ENCODE assay signal across 1 cellular context in the genomic region with DNA sequence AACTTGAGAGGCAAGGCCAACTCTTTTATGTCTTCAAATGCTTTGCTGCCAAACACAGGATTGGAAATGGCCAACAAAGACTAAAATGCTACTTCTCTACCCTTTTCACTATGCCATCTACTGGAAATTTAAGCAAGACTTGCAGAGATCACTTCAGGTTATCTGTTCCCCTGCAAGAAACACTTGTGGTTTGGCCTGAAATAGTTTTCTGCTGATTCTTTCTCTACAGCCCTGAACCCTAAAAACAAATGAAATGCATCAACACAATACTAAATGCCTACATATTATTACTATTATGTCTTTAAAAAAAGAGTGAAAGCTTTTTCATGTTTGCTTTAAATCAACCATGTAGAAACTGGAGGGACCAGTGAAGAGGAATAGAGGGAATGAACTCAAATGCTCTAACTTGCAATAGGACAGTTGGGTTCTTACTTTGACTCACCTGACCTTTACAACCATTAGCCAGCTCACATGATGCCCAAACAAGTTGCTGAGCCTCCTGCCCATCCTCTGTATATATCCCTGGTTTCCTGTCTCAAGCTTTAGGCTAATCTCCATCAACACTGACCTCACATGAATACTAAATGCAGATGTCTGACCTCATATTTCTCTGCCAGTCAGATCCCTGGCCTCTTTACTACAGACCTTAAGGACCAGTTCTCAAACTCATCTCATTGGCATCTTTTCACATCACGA.
TF ChIP-seq lines count a peak whose summit lies in the region.

No MANE protein-coding gene starts in this region.

TF ChIP-seq in K562, 482 proteins besides CTCF, POLR2A, EP300 and RAD21 (continued from another document and continues in another):
- TF ChIP-seq CHD7 (IDR thresholded peaks at IDR 0.05; ENCODE audit: low read depth, low read length) (no peak), ZNF224 (CRISPR knock-in tag; IDR thresholded peaks at IDR 0.05) (no peak), DPF2 (IDR thresholded peaks at IDR 0.05) (peak; percentile 32; the same call in 1 of the 2 replicates), ADNP (tag; IDR thresholded peaks at IDR 0.05) (no peak), ZFP1 (CRISPR knock-in tag; IDR thresholded peaks at IDR 0.05) (no peak), CHD4 (IDR thresholded peaks at IDR 0.05; ENCODE audit: insufficient read depth, insufficient replicate concordance, low read depth, low read length, poor library complexity, severe bottlenecking) (no peak), ARID1B (IDR thresholded peaks at IDR 0.05) (peak; percentile 60), GABPB2 (CRISPR knock-in tag; conservative IDR thresholded peaks at IDR 0.05) (no peak), FOXO4 (CRISPR knock-in tag; IDR thresholded peaks at IDR 0.05) (no peak), SUPT5H (IDR thresholded peaks at IDR 0.05) (no peak), MYBL2 (IDR thresholded peaks at IDR 0.05; ENCODE audit: low read depth) (no peak), MYBL2 (CRISPR knock-in tag; IDR thresholded peaks at IDR 0.05; ENCODE audit: borderline replicate concordance) (no peak), NFE2L1 (tag; IDR thresholded peaks at IDR 0.05; ENCODE audit: borderline replicate concordance, low read depth) (no peak), NCOR1 (IDR thresholded peaks at IDR 0.05) (peak; percentile 26), TFAM (CRISPR knock-in tag; conservative IDR thresholded peaks at IDR 0.05) (no peak), TARDBP (IDR thresholded peaks at IDR 0.05) (no peak), FOXP4 (CRISPR knock-in tag; IDR thresholded peaks at IDR 0.05; ENCODE audit: borderline replicate concordance) (no peak), KLF1 (tag; IDR thresholded peaks at IDR 0.05) (no peak), SIN3A (IDR thresholded peaks at IDR 0.05; ENCODE audit: borderline replicate concordance in 2 of 2, control insufficient read depth in 1 of 2, low read depth in 2 of 2, low read length in 2 of 2) (no peak), NCOA1 (IDR thresholded peaks at IDR 0.05; ENCODE audit: low read depth) (no peak), SNRNP70 (optimal IDR thresholded peaks at IDR 0.05; ENCODE audit: low read depth, low read length) (no peak), ZSCAN29 (IDR thresholded peaks at IDR 0.05) (no peak), CSDE1 (IDR thresholded peaks at IDR 0.05) (no peak), ZNF668 (CRISPR knock-in tag; IDR thresholded peaks at IDR 0.05) (no peak), PTTG1 (tag; IDR thresholded peaks at IDR 0.05; ENCODE audit: low read depth) (no peak), CBFA2T3 (IDR thresholded peaks at IDR 0.05) (peak; percentile 39; the same call in 1 of the 2 replicates)
- TF ChIP-seq, protein P1, sequence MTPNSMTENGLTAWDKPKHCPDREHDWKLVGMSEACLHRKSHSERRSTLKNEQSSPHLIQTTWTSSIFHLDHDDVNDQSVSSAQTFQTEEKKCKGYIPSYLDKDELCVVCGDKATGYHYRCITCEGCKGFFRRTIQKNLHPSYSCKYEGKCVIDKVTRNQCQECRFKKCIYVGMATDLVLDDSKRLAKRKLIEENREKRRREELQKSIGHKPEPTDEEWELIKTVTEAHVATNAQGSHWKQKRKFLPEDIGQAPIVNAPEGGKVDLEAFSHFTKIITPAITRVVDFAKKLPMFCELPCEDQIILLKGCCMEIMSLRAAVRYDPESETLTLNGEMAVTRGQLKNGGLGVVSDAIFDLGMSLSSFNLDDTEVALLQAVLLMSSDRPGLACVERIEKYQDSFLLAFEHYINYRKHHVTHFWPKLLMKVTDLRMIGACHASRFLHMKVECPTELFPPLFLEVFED (CRISPR knock-in tag; conservative IDR thresholded peaks at IDR 0.05): no peak
- TF ChIP-seq, protein P2, sequence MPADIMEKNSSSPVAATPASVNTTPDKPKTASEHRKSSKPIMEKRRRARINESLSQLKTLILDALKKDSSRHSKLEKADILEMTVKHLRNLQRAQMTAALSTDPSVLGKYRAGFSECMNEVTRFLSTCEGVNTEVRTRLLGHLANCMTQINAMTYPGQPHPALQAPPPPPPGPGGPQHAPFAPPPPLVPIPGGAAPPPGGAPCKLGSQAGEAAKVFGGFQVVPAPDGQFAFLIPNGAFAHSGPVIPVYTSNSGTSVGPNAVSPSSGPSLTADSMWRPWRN (IDR thresholded peaks at IDR 0.05; ENCODE audit: low read depth): no peak
- TF ChIP-seq, protein P3, sequence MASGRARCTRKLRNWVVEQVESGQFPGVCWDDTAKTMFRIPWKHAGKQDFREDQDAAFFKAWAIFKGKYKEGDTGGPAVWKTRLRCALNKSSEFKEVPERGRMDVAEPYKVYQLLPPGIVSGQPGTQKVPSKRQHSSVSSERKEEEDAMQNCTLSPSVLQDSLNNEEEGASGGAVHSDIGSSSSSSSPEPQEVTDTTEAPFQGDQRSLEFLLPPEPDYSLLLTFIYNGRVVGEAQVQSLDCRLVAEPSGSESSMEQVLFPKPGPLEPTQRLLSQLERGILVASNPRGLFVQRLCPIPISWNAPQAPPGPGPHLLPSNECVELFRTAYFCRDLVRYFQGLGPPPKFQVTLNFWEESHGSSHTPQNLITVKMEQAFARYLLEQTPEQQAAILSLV (tag; IDR thresholded peaks at IDR 0.05): no peak
- TF ChIP-seq, protein P4, sequence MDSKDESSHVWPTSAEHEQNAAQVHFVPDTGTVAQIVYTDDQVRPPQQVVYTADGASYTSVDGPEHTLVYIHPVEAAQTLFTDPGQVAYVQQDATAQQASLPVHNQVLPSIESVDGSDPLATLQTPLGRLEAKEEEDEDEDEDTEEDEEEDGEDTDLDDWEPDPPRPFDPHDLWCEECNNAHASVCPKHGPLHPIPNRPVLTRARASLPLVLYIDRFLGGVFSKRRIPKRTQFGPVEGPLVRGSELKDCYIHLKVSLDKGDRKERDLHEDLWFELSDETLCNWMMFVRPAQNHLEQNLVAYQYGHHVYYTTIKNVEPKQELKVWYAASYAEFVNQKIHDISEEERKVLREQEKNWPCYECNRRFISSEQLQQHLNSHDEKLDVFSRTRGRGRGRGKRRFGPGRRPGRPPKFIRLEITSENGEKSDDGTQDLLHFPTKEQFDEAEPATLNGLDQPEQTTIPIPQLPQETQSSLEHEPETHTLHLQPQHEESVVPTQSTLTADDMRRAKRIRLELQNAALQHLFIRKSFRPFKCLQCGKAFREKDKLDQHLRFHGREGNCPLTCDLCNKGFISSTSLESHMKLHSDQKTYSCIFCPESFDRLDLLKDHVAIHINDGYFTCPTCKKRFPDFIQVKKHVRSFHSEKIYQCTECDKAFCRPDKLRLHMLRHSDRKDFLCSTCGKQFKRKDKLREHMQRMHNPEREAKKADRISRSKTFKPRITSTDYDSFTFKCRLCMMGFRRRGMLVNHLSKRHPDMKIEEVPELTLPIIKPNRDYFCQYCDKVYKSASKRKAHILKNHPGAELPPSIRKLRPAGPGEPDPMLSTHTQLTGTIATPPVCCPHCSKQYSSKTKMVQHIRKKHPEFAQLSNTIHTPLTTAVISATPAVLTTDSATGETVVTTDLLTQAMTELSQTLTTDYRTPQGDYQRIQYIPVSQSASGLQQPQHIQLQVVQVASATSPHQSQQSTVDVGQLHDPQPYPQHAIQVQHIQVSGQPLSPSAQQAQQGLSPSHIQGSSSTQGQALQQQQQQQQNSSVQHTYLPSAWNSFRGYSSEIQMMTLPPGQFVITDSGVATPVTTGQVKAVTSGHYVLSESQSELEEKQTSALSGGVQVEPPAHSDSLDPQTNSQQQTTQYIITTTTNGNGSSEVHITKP (IDR thresholded peaks at IDR 0.05; ENCODE audit: partially characterized antibody): peak; percentile 49
- TF ChIP-seq, protein P5, sequence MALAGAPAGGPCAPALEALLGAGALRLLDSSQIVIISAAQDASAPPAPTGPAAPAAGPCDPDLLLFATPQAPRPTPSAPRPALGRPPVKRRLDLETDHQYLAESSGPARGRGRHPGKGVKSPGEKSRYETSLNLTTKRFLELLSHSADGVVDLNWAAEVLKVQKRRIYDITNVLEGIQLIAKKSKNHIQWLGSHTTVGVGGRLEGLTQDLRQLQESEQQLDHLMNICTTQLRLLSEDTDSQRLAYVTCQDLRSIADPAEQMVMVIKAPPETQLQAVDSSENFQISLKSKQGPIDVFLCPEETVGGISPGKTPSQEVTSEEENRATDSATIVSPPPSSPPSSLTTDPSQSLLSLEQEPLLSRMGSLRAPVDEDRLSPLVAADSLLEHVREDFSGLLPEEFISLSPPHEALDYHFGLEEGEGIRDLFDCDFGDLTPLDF (CRISPR knock-in tag; IDR thresholded peaks at IDR 0.05): no peak
